ENCODE assay signal across 13 cellular contexts in genomic region chrX:39946822-39947221, GRCh38.
DNase-seq lines count a peak whose midpoint lies in the region; ATAC-seq and TF ChIP-seq lines count a peak whose summit lies in the region.
"Had no signal": no experiment of that assay in that cellular context is flagged by ENCODE, and none has a peak within 500 bp of the region (broad histone marks: within the 10 kb centered on the region; RNA-seq: fewer than 3 reads in every experiment).

No MANE protein-coding gene starts in this region.

- H3K36me3 ChIP-seq in left lung, result no peaks in the 10 kb centered on the region
- H3K36me3 ChIP-seq: prostate gland had no signal

- no peaks in the 10 kb centered on the region for H3K4me1 ChIP-seq in left lung
- H3K4me1 ChIP-seq: A549, prostate gland had no signal

- no peak overlapping the region for H3K27ac ChIP-seq in left lung
- H3K27ac ChIP-seq: prostate gland had no signal

- TF ChIP-seq CTCF in fibroblast of villous mesenchyme (IDR thresholded peaks at IDR 0.05; ENCODE audit: insufficient read depth, low read depth, low read length) (no peak), left lung (IDR thresholded peaks at IDR 0.05) (no peak)

- no peaks in the 10 kb centered on the region for H3K27me3 ChIP-seq in left lung

- no peak for ATAC-seq in left lung
- ATAC-seq in HG02763 (IDR thresholded peaks at IDR 0.05; ENCODE audit: unreplicated experiment), result no peak
- ATAC-seq: A549; activated CD8-positive, alpha-beta T cell treated with anti-CD3 and anti-CD28 coated beads for 36 hours; GM23338 had no signal

- H3K4me3 ChIP-seq in fibroblast of villous mesenchyme (ENCODE audit: low read depth, low read length) (no peak overlapping the region), left lung (no peak overlapping the region)
- H3K4me3 ChIP-seq: A549, GM23338, prostate gland had no signal

- intact Hi-C loops in left lung (cut with DNase I), result no loop called here

- no peaks in the 10 kb centered on the region for H3K9me3 ChIP-seq in left lung
- H3K9me3 ChIP-seq: A549, prostate gland had no signal

- peak; percentile 7 for DNase-seq in activated CD4-positive, alpha-beta T cell treated with anti-CD3 and anti-CD28 coated beads for 48 hours
- DNase-seq in activated CD4-positive, alpha-beta T cell treated with anti-CD3 and anti-CD28 coated beads, Interleukin-2, amount 50 U/mL, for 4 hours, result no peak
- peak; percentile 83 for DNase-seq in SW480 (ENCODE audit: low spot score)
- DNase-seq in fibroblast of villous mesenchyme (ENCODE audit: low read depth), result peak; percentile 47
- no peak for DNase-seq in left lung
- DNase-seq in ecto neural progenitor cell (ENCODE audit: low spot score), result no peak
- no peak for DNase-seq in NCI-H510A treated with DMSO at 0.1 percent for 48 hours (lab: John Stamatoyannopoulos, UW)
- DNase-seq: activated CD8-positive, alpha-beta T cell treated with anti-CD3 and anti-CD28 coated beads for 36 hours; Right ventricle myocardium superior had no signal

Comparison
In these comparisons a context has a peak if more than half of its experiments do, and no peak if none do; other contexts are left out.
1. DNase-seq: peak in activated CD4-positive, alpha-beta T cell treated with anti-CD3 and anti-CD28 coated beads for 48 hours (single experiment), SW480 (single experiment) and fibroblast of villous mesenchyme (single experiment); none in activated CD4-positive, alpha-beta T cell treated with anti-CD3 and anti-CD28 coated beads, Interleukin-2, amount 50 U/mL, for 4 hours (0 of 2), left lung (0 of 2), ecto neural progenitor cell (single experiment) and NCI-H510A treated with DMSO at 0.1 percent for 48 hours (single experiment).